Comparison of ENCODE assay signal across 1 cellular context in genomic region chr17:75809631-75810111, GRCh38.
TF ChIP-seq lines count a peak whose summit lies in the region.

No MANE protein-coding gene starts in this region.

TF ChIP-seq in H1, 55 proteins besides CTCF, POLR2A, EP300 and RAD21:
- TF ChIP-seq POLR2AphosphoS5 (IDR thresholded peaks at IDR 0.05; ENCODE audit: low read depth, low read length) (no peak), GABPA (IDR thresholded peaks at IDR 0.05; ENCODE audit: borderline replicate concordance, insufficient read depth, low read length) (no peak), KDM4A (IDR thresholded peaks at IDR 0.05; ENCODE audit: low read depth, low read length, severe bottlenecking) (no peak), JUND (IDR thresholded peaks at IDR 0.05; ENCODE audit: low read length) (no peak), EGR1 (IDR thresholded peaks at IDR 0.05; ENCODE audit: borderline replicate concordance, low read depth, low read length) (no peak), TAF7 (optimal IDR thresholded peaks at IDR 0.05; ENCODE audit: borderline replicate concordance, low read depth, low read length) (no peak), SIX5 (IDR thresholded peaks at IDR 0.05; ENCODE audit: low read depth, low read length) (no peak), ATF3 (IDR thresholded peaks at IDR 0.05; ENCODE audit: insufficient read depth, low read depth, low read length) (no peak), CREB1 (IDR thresholded peaks at IDR 0.05) (no peak), FOSL1 (IDR thresholded peaks at IDR 0.05; ENCODE audit: insufficient read depth, low read depth, low read length) (no peak), JUN (IDR thresholded peaks at IDR 0.05; ENCODE audit: low read depth, low read length) (no peak), NANOG (IDR thresholded peaks at IDR 0.05; ENCODE audit: insufficient read depth, low read depth, low read length, poor library complexity, severe bottlenecking) (no peak), ZNF274 (IDR thresholded peaks at IDR 0.05; ENCODE audit: borderline replicate concordance, extremely low read depth, low read length) (no peak), CBX8 (IDR thresholded peaks at IDR 0.05; ENCODE audit: borderline replicate concordance, low read depth, low read length) (no peak), TAF1 (IDR thresholded peaks at IDR 0.05; ENCODE audit: low read depth, low read length) (no peak), SP4 (IDR thresholded peaks at IDR 0.05; ENCODE audit: low read length) (no peak), BRCA1 (IDR thresholded peaks at IDR 0.05; ENCODE audit: low read depth, low read length) (no peak), GTF2F1 (IDR thresholded peaks at IDR 0.05; ENCODE audit: borderline replicate concordance, low read depth, low read length) (no peak), CBX5 (IDR thresholded peaks at IDR 0.05; ENCODE audit: low read depth, low read length) (no peak), USF2 (IDR thresholded peaks at IDR 0.05; ENCODE audit: low read length) (no peak)
